Comparison of ENCODE assay signal across 10 cellular contexts in the genomic region with DNA sequence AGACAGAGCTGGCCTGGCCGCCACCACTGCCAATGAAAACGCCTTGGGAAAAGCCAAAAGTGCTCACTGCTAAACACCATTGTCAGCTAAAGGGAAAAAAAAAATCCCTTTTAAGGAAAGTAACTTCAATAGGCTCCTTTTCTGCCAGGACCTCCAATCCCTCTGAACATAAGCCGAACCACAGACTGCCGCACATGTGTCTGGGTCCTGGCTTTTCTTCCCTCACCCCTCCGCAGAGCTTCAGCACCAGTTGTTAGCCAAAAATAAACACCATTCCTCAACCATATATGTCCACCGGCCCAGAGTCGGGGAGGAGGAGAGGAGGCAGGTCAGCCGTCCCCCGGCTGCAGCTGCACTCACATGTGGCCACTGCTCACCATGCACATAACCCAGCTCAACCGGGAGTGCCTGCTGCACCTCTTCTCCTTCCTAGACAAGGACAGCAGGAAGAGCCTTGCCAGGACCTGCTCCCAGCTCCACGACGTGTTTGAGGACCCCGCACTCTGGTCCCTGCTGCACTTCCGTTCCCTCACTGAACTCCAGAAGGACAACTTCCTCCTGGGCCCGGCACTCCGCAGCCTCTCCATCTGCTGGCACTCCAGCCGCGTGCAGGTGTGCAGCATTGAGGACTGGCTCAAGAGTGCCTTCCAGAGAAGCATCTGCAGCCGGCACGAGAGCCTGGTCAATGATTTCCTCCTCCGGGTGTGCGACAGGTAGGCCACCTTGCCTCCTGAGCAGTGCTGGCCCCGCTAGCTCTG. TPM values are rescaled to one million over a fixed set of nuclear protein-coding genes. Genes with fewer than 3 reads are reported as not detected.
DNase-seq lines count a peak whose midpoint lies in the region; ATAC-seq and TF ChIP-seq lines count a peak whose summit lies in the region.
"Had no signal": no experiment of that assay in that cellular context is flagged by ENCODE, and none has a peak within 500 bp of the region (broad histone marks: within the 10 kb centered on the region; RNA-seq: fewer than 3 reads in every experiment).

A gene with protein sequence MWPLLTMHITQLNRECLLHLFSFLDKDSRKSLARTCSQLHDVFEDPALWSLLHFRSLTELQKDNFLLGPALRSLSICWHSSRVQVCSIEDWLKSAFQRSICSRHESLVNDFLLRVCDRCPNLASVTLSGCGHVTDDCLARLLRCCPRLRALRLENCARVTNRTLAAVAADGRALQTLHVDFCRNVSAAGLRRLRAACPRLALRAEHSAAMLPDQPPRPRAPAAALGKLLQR (plus strand): TSS at position 355 of the 758 bp plus-strand sequence. CDS start 6 bp downstream, at position 361.

- H3K4me1 ChIP-seq in H9 (ENCODE audit: insufficient read depth, low read length) (no peaks in the 10 kb centered on the region; the same call in 1 of the 2 replicates), right atrium auricular region (peaks cover 0 to 66% of the 10 kb centered on the region in 2 donors), spleen (peaks cover 10 to 84% (median 61%) of the 10 kb centered on the region in 6 donors)

- intact Hi-C loops in activated CD4-positive, alpha-beta memory T cell treated with anti-CD3 and anti-CD28 coated beads for 36 hours (cut with micrococcal nuclease), result no loop called here
- intact Hi-C loops in spleen (cut with DNase I; ENCODE audit: low total_unique reads) (loop anchor here (10.0 kb wide), 1 partner anchor 122 kb away; no protein-coding TSS in a partner anchor), lower leg skin (cut with DNase I; ENCODE audit: low total_unique reads) (loop anchor here (5.0 to 10.0 kb wide), 2 partner anchors 72 to 130 kb away; no protein-coding TSS in a partner anchor)

- no peak within 1 kb of the TSS for H3T11ph ChIP-seq in H9 (ENCODE audit: low read length)

- WGBS in H9 (ENCODE audit: extremely low coverage, insufficient read length, low lambda C conversion rate), result no CpG with 5 or more reads among the region's 23 CpGs
- 72 to 79% (median 76%) methylated on average over 23 of the region's 23 CpGs for WGBS in spleen, 5 donors
- 59 to 66% methylated on average over 23 of the region's 23 CpGs for WGBS in lower leg skin, 2 donors

- H3K4me3 ChIP-seq in right atrium auricular region (peak within 1 kb of the TSS; percentile 39 to 61), spleen (no peak within 1 kb of the TSS), lower leg skin (ENCODE audit: low read depth, poor library complexity, severe bottlenecking) (no peak within 1 kb of the TSS)

- CTCF ChIA-PET in activated CD4-positive, alpha-beta memory T cell treated with anti-CD3 and anti-CD28 coated beads for 36 hours (lab: Charles Lee), result interaction anchor here (0.6 to 2.7 kb wide), 4 partner anchors 13 to 1674 kb away, joined by 5 to 12 read pairs (median 8); no protein-coding TSS in a partner anchor

- H3K27me3 ChIP-seq in H9 (ENCODE audit: insufficient read depth, low read length) (peaks cover 3% of the 10 kb centered on the region; the same call in 1 of the 2 replicates), right atrium auricular region (no peaks in the 10 kb centered on the region), spleen (replicated peaks in 1 of 7) (no peaks in the 10 kb centered on the region)

- H3K27ac ChIP-seq in H9 (ENCODE audit: insufficient read length, low read depth, low read length) (no peak within 1 kb of the TSS), right atrium auricular region (peak within 1 kb of the TSS; percentile 92 to 93), spleen (peak within 1 kb of the TSS in 5 of 8 donors; percentile 87 to 93 (median 90))

- no peak within 1 kb of the TSS for H3K23ac ChIP-seq in H9 (ENCODE audit: insufficient read length, low read depth, low read length)

- no peak for ATAC-seq in HG02623 (IDR thresholded peaks at IDR 0.05; ENCODE audit: unreplicated experiment)
- ATAC-seq: left lobe of liver had no signal

- no peaks in the 10 kb centered on the region for H4K20me1 ChIP-seq in H9 (ENCODE audit: control insufficient read depth, insufficient read depth, insufficient read length)

- peak; percentile 28 for DNase-seq in H9
- DNase-seq in activated CD4-positive, alpha-beta memory T cell treated with anti-CD3 and anti-CD28 coated beads for 36 hours, result no peak
- DNase-seq in right atrium auricular region (ENCODE audit: low spot score), result no peak
- no peak for DNase-seq in spleen
- DNase-seq in stimulated activated CD4-positive, alpha-beta T cell treated with anti-CD3 and anti-CD28 coated beads, Interleukin-1b, Interleukin-23, amount 100 ng/mL, for 48 hours, result no peak
- DNase-seq in NCI-H2107 treated with DMSO at 0.1 percent for 48 hours (lab: John Stamatoyannopoulos, UW; ENCODE audit: unreplicated experiment), result no peak
- DNase-seq in lower leg skin (ENCODE audit: low spot score in 2 of 2), result no peak
- DNase-seq: activated T-cell treated with anti-CD3 and anti-CD28 coated beads, Interleukin-2, amount 50 U/mL, for 1 hour had no signal

- H4K91ac ChIP-seq in H9 (ENCODE audit: insufficient read length, low read depth, low read length), result no peak within 1 kb of the TSS

- no peaks in the 10 kb centered on the region for H3K9me3 ChIP-seq in H9 (ENCODE audit: control insufficient read depth, low read depth, low read length)
- H3K9me3 ChIP-seq in right atrium auricular region, result no peaks in the 10 kb centered on the region
- no peaks in the 10 kb centered on the region for H3K9me3 ChIP-seq in spleen

- peaks cover 23% of the 10 kb centered on the region for H3K27me3 Mint-ChIP-seq in H9 (ENCODE audit: low read depth)
- no peaks in the 10 kb centered on the region for H3K27me3 Mint-ChIP-seq in activated CD4-positive, alpha-beta memory T cell treated with anti-CD3 and anti-CD28 coated beads for 36 hours

- peak within 1 kb of the TSS in 1 of 2 experiments; percentile 25; a peak in 1 of 5 replicates for H3K4me3 Mint-ChIP-seq in H9
- no peak within 1 kb of the TSS for H3K4me3 Mint-ChIP-seq in activated CD4-positive, alpha-beta memory T cell treated with anti-CD3 and anti-CD28 coated beads for 36 hours

- H3K27ac Mint-ChIP-seq in H9, result peak within 1 kb of the TSS in 2 of 3 experiments; percentile 20 to 54; a peak in 3 of 7 replicates
- peak within 1 kb of the TSS; percentile 47 for H3K27ac Mint-ChIP-seq in activated CD4-positive, alpha-beta memory T cell treated with anti-CD3 and anti-CD28 coated beads for 36 hours

- no peak within 1 kb of the TSS for H2BK20ac ChIP-seq in H9 (ENCODE audit: low read depth, low read length, poor library complexity, severe bottlenecking)

- H3K36me3 ChIP-seq in right atrium auricular region (peaks cover 8% of the 10 kb centered on the region), spleen (peaks cover 0 to 30% (median 13%) of the 10 kb centered on the region in 6 donors)

- H2BK5ac ChIP-seq in H9 (ENCODE audit: insufficient read length, low read length), result no peak within 1 kb of the TSS

- TF ChIP-seq POLR2A in spleen (IDR thresholded peaks at IDR 0.05) (no peak), lower leg skin (IDR thresholded peaks at IDR 0.05) (no peak)

- H3K79me1 ChIP-seq in H9 (ENCODE audit: insufficient read depth, low read depth, low read length, poor library complexity, severe bottlenecking), result no peaks in the 10 kb centered on the region

- peaks cover 11% of the 10 kb centered on the region for H3K23me2 ChIP-seq in H9 (ENCODE audit: insufficient read length, low read depth, low read length, poor library complexity, severe bottlenecking)

- H3K18ac ChIP-seq in H9 (ENCODE audit: insufficient read length, low read depth, low read length), result no peak within 1 kb of the TSS

- H3K4ac ChIP-seq in H9 (ENCODE audit: low read depth, low read length), result no peak within 1 kb of the TSS

- no peak within 1 kb of the TSS for H3K4me2 ChIP-seq in H9 (ENCODE audit: insufficient read depth, insufficient read length, low read length)

- H2BK120ac ChIP-seq in H9 (ENCODE audit: low read depth, low read length, poor library complexity, severe bottlenecking), result no peak within 1 kb of the TSS

- H3K79me2 ChIP-seq in H9 (ENCODE audit: insufficient read depth, low read length), result no peaks in the 10 kb centered on the region

- H3K9ac ChIP-seq in H9 (ENCODE audit: extremely low read depth, insufficient read length, low read length), result no peak within 1 kb of the TSS

- no peak within 1 kb of the TSS for H3K56ac ChIP-seq in H9 (ENCODE audit: insufficient read length, low read depth, low read length)

- H2BK12ac ChIP-seq in H9 (ENCODE audit: insufficient read length, low read depth, low read length), result no peak within 1 kb of the TSS

- H3K14ac ChIP-seq in H9 (ENCODE audit: insufficient read depth, low read length), result no peak within 1 kb of the TSS; the same call in 1 of the 2 replicates

- peaks cover 0 to 2% (median 0%) of the 10 kb centered on the region in 3 experiments; a peak in 3 of 7 replicates for H3K36me3 Mint-ChIP-seq in H9 (ENCODE audit: insufficient read depth in 1 of 3, low read depth in 3 of 3)
- peaks cover 13% of the 10 kb centered on the region for H3K36me3 Mint-ChIP-seq in activated CD4-positive, alpha-beta memory T cell treated with anti-CD3 and anti-CD28 coated beads for 36 hours

- no peak within 1 kb of the TSS for H2BK15ac ChIP-seq in H9 (ENCODE audit: low read depth, low read length)

- no peak within 1 kb of the TSS for H2AK5ac ChIP-seq in H9 (ENCODE audit: insufficient read length, low read length)

- H3K9me3 Mint-ChIP-seq in H9, result no peaks in the 10 kb centered on the region
- no peaks in the 10 kb centered on the region for H3K9me3 Mint-ChIP-seq in activated CD4-positive, alpha-beta memory T cell treated with anti-CD3 and anti-CD28 coated beads for 36 hours

- TF ChIP-seq CTCF in H9 (conservative IDR thresholded peaks at IDR 0.05) (no peak), right atrium auricular region (IDR thresholded peaks at IDR 0.05) (no peak), spleen (IDR thresholded peaks at IDR 0.05 in 8 of 11, conservative IDR thresholded peaks at IDR 0.05 in 3 of 11) (no peak), lower leg skin (IDR thresholded peaks at IDR 0.05) (no peak)

- peaks cover 23 to 40% of the 10 kb centered on the region in 2 experiments for H3K4me1 Mint-ChIP-seq in H9
- peaks cover 67% of the 10 kb centered on the region for H3K4me1 Mint-ChIP-seq in activated CD4-positive, alpha-beta memory T cell treated with anti-CD3 and anti-CD28 coated beads for 36 hours (ENCODE audit: low read depth)

- H4K5ac ChIP-seq in H9 (ENCODE audit: insufficient read length, low read depth, low read length), result no peak within 1 kb of the TSS

- POLR2A ChIA-PET in activated CD4-positive, alpha-beta memory T cell treated with anti-CD3 and anti-CD28 coated beads for 36 hours (lab: Charles Lee), result interaction anchor here (1.0 kb wide), 1 partner anchor 44 kb away, joined by 4 read pairs; no protein-coding TSS in a partner anchor

- H4K8ac ChIP-seq in H9 (replicated peaks; ENCODE audit: insufficient read length, low read depth, low read length), result no peak within 1 kb of the TSS

- H2AFZ ChIP-seq in H9 (ENCODE audit: low read length), result no peak within 1 kb of the TSS

RNA-seq across cellular contexts. Expression of the gene that starts here (rescaled TPM):
- total RNA-seq in H9 (2021) (0.48 and 0.52 TPM in 2 replicates), right atrium auricular region (10 to 100 TPM; 13.8 to 20.1 TPM), spleen (1 to 10 TPM in 2 of 7 donors, under 1 TPM in 5; 0.13 to 1.7 (median 0.89) TPM), lower leg skin (1 to 10 TPM in 2 of 4 donors, under 1 TPM in 1, not detected in 1; 0.25 to 4.2 (median 1.2) TPM)
- total RNA-seq in activated CD4-positive, alpha-beta memory T cell treated with anti-CD3 and anti-CD28 coated beads for 36 hours, result under 1 TPM; 0.48 to 0.74 TPM
- polyA plus RNA-seq in spleen, result 1 to 10 TPM in 2 of 3 donors, under 1 TPM in 1; 0.37 to 1.2 (median 1.0) TPM

Comparison
In these comparisons a context has a peak if more than half of its experiments do, and no peak if none do; other contexts are left out.
1. Peak in DNase-seq in H9; RNA of the gene not detected or under 1 TPM.
2. H3K4me3 ChIP-seq: peak in right atrium auricular region (2 of 2); none in spleen (0 of 8) and lower leg skin (single experiment).